Comparison of ENCODE assay signal across 8 cellular contexts in genomic region chr1:51517361-51518032, GRCh38. TPM values are rescaled to one million over a fixed set of nuclear protein-coding genes. Genes with fewer than 3 reads are reported as not detected.
DNase-seq lines count a peak whose midpoint lies in the region; ATAC-seq and TF ChIP-seq lines count a peak whose summit lies in the region.

No MANE protein-coding gene starts in this region.

- H3K27me3 Mint-ChIP-seq in activated CD4-positive, alpha-beta memory T cell treated with anti-CD3 and anti-CD28 coated beads for 36 hours: no peaks in the 10 kb centered on the region

- H3K27me3 ChIP-seq in right atrium auricular region: no peaks in the 10 kb centered on the region
- no peaks in the 10 kb centered on the region for H3K27me3 ChIP-seq in right cardiac atrium (ENCODE audit: control insufficient read depth, insufficient read depth)
- no peaks in the 10 kb centered on the region for H3K27me3 ChIP-seq in skeletal muscle satellite cell (ENCODE audit: control insufficient read depth, insufficient read depth, low read length)

- H3K27ac ChIP-seq in right atrium auricular region: peak overlapping the region; percentile 84 to 87
- peak overlapping the region; percentile 92 for H3K27ac ChIP-seq in right cardiac atrium (ENCODE audit: low read length)

- DNase-seq in right atrium auricular region (ENCODE audit: low spot score) (no peak), cardiac septum (ENCODE audit: low spot score) (no peak), right cardiac atrium (no peak), SHP77 treated with DMSO at 0.1 percent for 48 hours (lab: John Stamatoyannopoulos, UW) (no peak)
- DNase-seq in activated CD4-positive, alpha-beta memory T cell treated with anti-CD3 and anti-CD28 coated beads for 36 hours: no peak

- CTCF ChIA-PET in activated CD4-positive, alpha-beta memory T cell treated with anti-CD3 and anti-CD28 coated beads for 36 hours (lab: Charles Lee): interaction anchor here (1.4 to 1.5 kb wide), 2 partner anchors 13 to 18 kb away, joined by 4 read pairs; no protein-coding TSS in a partner anchor

- peak overlapping the region; percentile 85 for H3K4me3 Mint-ChIP-seq in activated CD4-positive, alpha-beta memory T cell treated with anti-CD3 and anti-CD28 coated beads for 36 hours

- WGBS in right cardiac atrium: 3% methylated on average over 7 of the region's 7 CpGs

- peak overlapping the region; percentile 86 for H3K27ac Mint-ChIP-seq in activated CD4-positive, alpha-beta memory T cell treated with anti-CD3 and anti-CD28 coated beads for 36 hours

- H3K36me3 Mint-ChIP-seq in activated CD4-positive, alpha-beta memory T cell treated with anti-CD3 and anti-CD28 coated beads for 36 hours: peaks cover 5% of the 10 kb centered on the region

- TF ChIP-seq CTCF in right atrium auricular region (IDR thresholded peaks at IDR 0.05): no peak

- intact Hi-C loops in cardiac septum (cut with DNase I): loop anchor here (5.0 kb wide), 3 partner anchors 100 to 545 kb away; partner anchors contain the start of genes CDKN2C and RNF11
- intact Hi-C loops in activated CD4-positive, alpha-beta memory T cell treated with anti-CD3 and anti-CD28 coated beads for 36 hours (cut with micrococcal nuclease): loop anchor here (2.0 to 5.0 kb wide), 5 partner anchors 17 to 549 kb away; partner anchors contain the start of genes NRDC, OSBPL9 and RNF11
- intact Hi-C loops in right cardiac atrium (cut with DNase I): no loop called here

- H3K36me3 ChIP-seq in right atrium auricular region (no peaks in the 10 kb centered on the region), skeletal muscle satellite cell (ENCODE audit: insufficient read depth, low read length) (no peaks in the 10 kb centered on the region)

- peak overlapping the region; percentile 84 to 95 for H3K4me3 ChIP-seq in right atrium auricular region
- H3K4me3 ChIP-seq in right cardiac atrium (ENCODE audit: low read length): peak overlapping the region; percentile 85
- peak overlapping the region; percentile 95 for H3K4me3 ChIP-seq in skeletal muscle satellite cell (ENCODE audit: low read length)

- H3K4me1 ChIP-seq in right atrium auricular region (peaks cover 2 to 31% of the 10 kb centered on the region in 2 donors), right cardiac atrium (ENCODE audit: control insufficient read depth, insufficient read depth, low read length) (no peaks in the 10 kb centered on the region), skeletal muscle satellite cell (ENCODE audit: control insufficient read depth, insufficient read depth, low read length) (peaks cover 37% of the 10 kb centered on the region)

- ATAC-seq in right cardiac atrium (no peak), HG03432 (IDR thresholded peaks at IDR 0.05; ENCODE audit: unreplicated experiment) (no peak), esophagus mucosa (no peak)

- H3K9me3 ChIP-seq in right atrium auricular region (no peaks in the 10 kb centered on the region), right cardiac atrium (ENCODE audit: control insufficient read depth, low read length) (no peaks in the 10 kb centered on the region), skeletal muscle satellite cell (replicated peaks; ENCODE audit: low read length) (no peaks in the 10 kb centered on the region)

- no peaks in the 10 kb centered on the region for H3K9me3 Mint-ChIP-seq in activated CD4-positive, alpha-beta memory T cell treated with anti-CD3 and anti-CD28 coated beads for 36 hours

- peak overlapping the region; percentile 93 for H3K9ac ChIP-seq in skeletal muscle satellite cell (ENCODE audit: low read depth, low read length)

- H3K4me2 ChIP-seq in skeletal muscle satellite cell (ENCODE audit: low read length): peak overlapping the region; percentile 96

- peaks cover 63% of the 10 kb centered on the region for H3K4me1 Mint-ChIP-seq in activated CD4-positive, alpha-beta memory T cell treated with anti-CD3 and anti-CD28 coated beads for 36 hours (ENCODE audit: low read depth)

- POLR2A ChIA-PET in activated CD4-positive, alpha-beta memory T cell treated with anti-CD3 and anti-CD28 coated beads for 36 hours (lab: Charles Lee): interaction anchor here (0.6 to 3.1 kb wide), 2 partner anchors 12 to 491 kb away, joined by 3 to 25 read pairs; no protein-coding TSS in a partner anchor

RNA-seq across cellular contexts. Expression of gene EPS15, which starts 1.6 kb away (rescaled TPM):
- total RNA-seq in right atrium auricular region (10 to 100 TPM; 50.0 to 54.7 TPM), cardiac septum (46.6 TPM), right cardiac atrium (10 to 100 TPM; 72.4 to 87.5 (median 74.5) TPM), esophagus mucosa (33.1 TPM)
- 10 to 100 TPM; 69.5 to 69.6 TPM for total RNA-seq in activated CD4-positive, alpha-beta memory T cell treated with anti-CD3 and anti-CD28 coated beads for 36 hours
- 26.0 TPM for polyA plus RNA-seq in right cardiac atrium
- 43.9 and 59.3 TPM in 2 replicates for total RNA-seq in skeletal muscle satellite cell (2012; rRNA removed)

Comparison
In these comparisons a context has a peak if more than half of its experiments do, and no peak if none do; other contexts are left out.
1. intact Hi-C loops: an anchor here in cardiac septum (5.0 kb wide) and activated CD4-positive, alpha-beta memory T cell treated with anti-CD3 and anti-CD28 coated beads for 36 hours (2.0 to 5.0 kb wide); none called in right cardiac atrium.